29 cellular contexts compared by ENCODE assay signal in the genomic region with DNA sequence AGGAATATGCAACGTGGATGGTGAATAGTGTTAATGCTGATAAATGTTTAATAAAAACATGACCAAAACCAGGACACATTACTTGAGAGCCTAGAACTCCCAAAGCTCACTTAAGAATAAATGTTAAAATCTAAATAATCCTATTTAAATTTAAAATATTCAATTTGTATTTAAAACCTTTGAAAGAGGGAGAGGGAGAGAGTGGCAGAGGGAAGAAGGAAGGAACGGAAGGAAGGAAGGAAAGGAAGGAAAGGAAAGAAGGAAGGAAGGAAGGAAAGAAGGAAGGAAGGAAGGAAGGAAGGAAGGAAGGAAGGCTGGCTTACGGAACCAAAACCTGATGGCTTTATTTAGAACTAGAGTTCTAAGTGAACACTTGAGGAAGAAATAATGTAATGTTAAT.
DNase-seq lines count a peak whose midpoint lies in the region; TF ChIP-seq lines count a peak whose summit lies in the region.
"Had no signal": no experiment of that assay in that cellular context is flagged by ENCODE, and none has a peak within 500 bp of the region (broad histone marks: within the 10 kb centered on the region; RNA-seq: fewer than 3 reads in every experiment).

No MANE protein-coding gene starts in this region.

- POLR2A ChIA-PET in A673 (lab: Charles Lee; ENCODE audit: low non-redundant PET), result no interaction called here

- peak overlapping the region; percentile 98 for H3K27ac ChIP-seq in A673 (ENCODE audit: low read depth, low read length, poor library complexity, severe bottlenecking)
- H3K27ac ChIP-seq in SK-N-MC, result peak overlapping the region; percentile 99
- H3K27ac ChIP-seq: 22Rv1; A549; BLaER1; BLaER1 treated with 17β-estradiol and CSF1 and Interleukin-3, amounts not matched to agents 10 nM and 100 nM; C4-2B had no signal

- no peak for TF ChIP-seq CTCF in A673 (conservative IDR thresholded peaks at IDR 0.05; ENCODE audit: low read depth, low read length)

- DNase-seq in A673 (ENCODE audit: low spot score) (peak; percentile 83), SK-N-MC (ENCODE audit: low read depth, low spot score) (peak; percentile 89), COLO829 (ENCODE audit: low spot score) (no peak), DMS 273 (lab: John Stamatoyannopoulos, UW; ENCODE audit: unreplicated experiment) (no peak)
- DNase-seq: 8988T; ACHN; AML-193; BE2C; C1 segment of cervical spinal cord; Caco-2; Calu3; CD4-positive, alpha-beta memory T cell; CD4-positive, alpha-beta T cell; CD4-positive, CD25-positive, alpha-beta regulatory T cell; CD8-positive, alpha-beta memory T cell; CD8-positive, alpha-beta T cell; COR-L47; DMS 273 treated with DMSO at 0.1 percent for 48 hours; DMS153; DMS53; DMS79; DMS79 treated with DMSO at 0.1 percent for 48 hours; DND-41; EL had no signal

- H3K4me1 ChIP-seq in A673 (ENCODE audit: insufficient read depth, low read length, poor library complexity, severe bottlenecking), result peaks cover 40% of the 10 kb centered on the region
- H3K4me1 ChIP-seq: A549; BE2C; BLaER1; BLaER1 treated with 17β-estradiol and CSF1 and Interleukin-3, amounts not matched to agents 10 nM and 100 nM; Caco-2 had no signal

- peak overlapping the region; percentile 79 for H3K9ac ChIP-seq in SK-N-MC (ENCODE audit: insufficient read length)
- H3K9ac ChIP-seq: BLaER1; BLaER1 treated with 17β-estradiol and CSF1 and Interleukin-3, amounts not matched to agents 10 nM and 100 nM had no signal

- H3K4me3 ChIP-seq in A673 (ENCODE audit: low read depth, low read length, poor library complexity, severe bottlenecking), result no peak overlapping the region
- H3K4me3 ChIP-seq in SK-N-MC, result peak overlapping the region; percentile 69
- H3K4me3 ChIP-seq: A549; BLaER1; BLaER1 treated with 17β-estradiol and CSF1 and Interleukin-3, amounts not matched to agents 10 nM and 100 nM had no signal

- H3K36me3 ChIP-seq in A673 (ENCODE audit: insufficient read depth, low read length, poor library complexity, severe bottlenecking) (peaks cover 15% of the 10 kb centered on the region), SK-N-MC (ENCODE audit: insufficient read depth, low read length) (peaks cover 27% of the 10 kb centered on the region; the same call in 1 of the 2 replicates)
- H3K36me3 ChIP-seq: BE2C; BLaER1; BLaER1 treated with 17β-estradiol and CSF1 and Interleukin-3, amounts not matched to agents 10 nM and 100 nM had no signal

- H3K27me3 ChIP-seq in A673 (replicated peaks; ENCODE audit: insufficient read depth, low read depth, low read length, poor library complexity), result no peaks in the 10 kb centered on the region
- H3K27me3 ChIP-seq: BE2C; BLaER1; BLaER1 treated with 17β-estradiol and CSF1 and Interleukin-3, amounts not matched to agents 10 nM and 100 nM had no signal

- intact Hi-C loops in A673 (cut with micrococcal nuclease; ENCODE audit: unreplicated experiment), result loop anchor here (1.0 to 2.0 kb wide), 3 partner anchors 281 to 1665 kb away; no protein-coding TSS in a partner anchor

- no TSS peak for BruUV-seq in A673 (replicated peaks; lab: Mats Ljungman, UMichigan)

- CTCF ChIA-PET in A673 (lab: Charles Lee), result interaction anchor here (0.6 kb wide), 1 partner anchor 1662 kb away, joined by 4 read pairs; no protein-coding TSS in a partner anchor

- H3K9me3 ChIP-seq in A673 (ENCODE audit: low read depth, low read length, poor library complexity, severe bottlenecking) (peaks cover 30% of the 10 kb centered on the region), SK-N-MC (ENCODE audit: low read depth, low read length) (peaks cover 21% of the 10 kb centered on the region; the same call in 1 of the 2 replicates)
- H3K9me3 ChIP-seq: A549, BE2C, Caco-2 had no signal

Comparison
In these comparisons a context has a peak if more than half of its experiments do, and no peak if none do; other contexts are left out.
1. DNase-seq: peak in A673 (single experiment) and SK-N-MC (single experiment); none in COLO829 (single experiment) and DMS 273 (single experiment).